Comparison of ENCODE assay signal across 22 cellular contexts in the genomic region with DNA sequence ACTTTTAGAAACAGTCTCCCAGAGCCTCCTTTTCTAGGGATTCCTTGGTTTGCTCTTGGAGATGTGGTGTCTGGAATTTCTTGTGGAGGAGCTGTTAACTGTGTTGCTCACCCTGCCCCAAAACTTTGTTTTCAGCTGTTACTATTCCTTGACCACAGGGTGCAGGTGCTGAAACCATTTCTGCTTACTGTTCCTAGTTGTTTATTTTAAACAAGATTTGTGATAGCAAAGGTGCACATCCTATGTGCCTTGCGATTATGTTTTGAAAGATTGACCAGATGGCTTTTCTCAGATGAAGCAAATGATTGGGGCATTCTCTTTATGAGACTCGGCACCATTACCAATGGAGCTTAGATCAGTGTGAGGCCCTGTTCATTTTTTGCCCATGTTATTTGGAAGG.
DNase-seq lines count a peak whose midpoint lies in the region; ATAC-seq and TF ChIP-seq lines count a peak whose summit lies in the region.
"Had no signal": no experiment of that assay in that cellular context is flagged by ENCODE, and none has a peak within 500 bp of the region (broad histone marks: within the 10 kb centered on the region; RNA-seq: fewer than 3 reads in every experiment).

No MANE protein-coding gene starts in this region.

- H3K27me3 Mint-ChIP-seq in activated T-cell treated with anti-CD3 and anti-CD28 coated beads, Interleukin-2, amount 50 U/mL, for 24 hours, result no peaks in the 10 kb centered on the region
- no peaks in the 10 kb centered on the region for H3K27me3 Mint-ChIP-seq in HFFc6 (ENCODE audit: insufficient read depth)
- H3K27me3 Mint-ChIP-seq: activated CD8-positive, alpha-beta memory T cell treated with anti-CD3 and anti-CD28 coated beads, Interleukin-2, amount 10 ng/mL, durations not matched to agents 7 days and 5 days; activated T-helper 17 cell treated with anti-CD3 and anti-CD28 coated beads, Interleukin-2, amount 50 U/mL, for 72 hours; B cell had no signal

- peak overlapping the region; percentile 5 for H2AFZ ChIP-seq in parathyroid adenoma

- H3K27ac Mint-ChIP-seq in activated T-cell treated with anti-CD3 and anti-CD28 coated beads, Interleukin-2, amount 50 U/mL, for 24 hours, result peak overlapping the region; percentile 48
- peak overlapping the region; percentile 35; the same call in 1 of the 2 replicates for H3K27ac Mint-ChIP-seq in HFFc6
- H3K27ac Mint-ChIP-seq: activated CD8-positive, alpha-beta memory T cell treated with anti-CD3 and anti-CD28 coated beads, Interleukin-2, amount 10 ng/mL, durations not matched to agents 7 days and 5 days; activated T-helper 17 cell treated with anti-CD3 and anti-CD28 coated beads, Interleukin-2, amount 50 U/mL, for 72 hours; B cell had no signal

- no peaks in the 10 kb centered on the region for H3K9me3 ChIP-seq in parathyroid adenoma (ENCODE audit: control insufficient read depth, low read length)
- H3K9me3 ChIP-seq: lower lobe of right lung, mucosa of descending colon, SK-N-SH, upper lobe of right lung had no signal

- peak overlapping the region; percentile 48 for H3K27ac ChIP-seq in parathyroid adenoma
- H3K27ac ChIP-seq: HL-60, lower lobe of right lung, upper lobe of right lung had no signal

- H3K4me1 Mint-ChIP-seq in activated T-cell treated with anti-CD3 and anti-CD28 coated beads, Interleukin-2, amount 50 U/mL, for 24 hours (ENCODE audit: low read depth), result peaks cover 11% of the 10 kb centered on the region
- peaks cover 23% of the 10 kb centered on the region for H3K4me1 Mint-ChIP-seq in HFFc6 (ENCODE audit: low read depth)
- H3K4me1 Mint-ChIP-seq: activated T-helper 17 cell treated with anti-CD3 and anti-CD28 coated beads, Interleukin-2, amount 50 U/mL, for 72 hours; B cell had no signal

- H3K4me1 ChIP-seq in parathyroid adenoma, result peaks cover 34% of the 10 kb centered on the region
- H3K4me1 ChIP-seq: lower lobe of right lung, upper lobe of right lung had no signal

- no peak for DNase-seq in activated T-cell treated with anti-CD3 and anti-CD28 coated beads, Interleukin-2, amount 50 U/mL, for 24 hours
- DNase-seq in activated T-cell treated with anti-CD3 and anti-CD28 coated beads, Interleukin-2, amount 50 U/mL, for 48 hours, result no peak
- DNase-seq in HFFc6 (no peak), LNCaP clone FGC (ENCODE audit: low read depth) (peak; percentile 85), NCI-H526 (lab: John Stamatoyannopoulos, UW) (no peak), inferior parietal cortex (ENCODE audit: extremely low spot score) (no peak)
- DNase-seq: 8988T; activated CD4-positive, alpha-beta T cell treated with anti-CD3 and anti-CD28 coated beads, Interleukin-2, amount 50 U/mL, for 1 hour; activated CD8-positive, alpha-beta memory T cell treated with anti-CD3 and anti-CD28 coated beads, Interleukin-2, amount 10 ng/mL, durations not matched to agents 7 days and 5 days; COR-L47; DMS79; lower lobe of right lung; mucosa of descending colon; NCI-H1092 treated with DMSO at 0.1 percent for 48 hours; NCI-H2029 treated with DMSO at 0.1 percent for 48 hours; SK-N-SH; upper lobe of right lung had no signal

- H3K9ac ChIP-seq in parathyroid adenoma, result no peak overlapping the region
- H3K9ac ChIP-seq: SK-N-SH had no signal

- peak overlapping the region; percentile 35 for H3K4me3 ChIP-seq in LNCaP clone FGC (ENCODE audit: low read depth, low read length)
- H3K4me3 ChIP-seq in parathyroid adenoma (ENCODE audit: low read depth, low read length), result no peak overlapping the region
- H3K4me3 ChIP-seq: lower lobe of right lung, mucosa of descending colon, upper lobe of right lung had no signal

- TF ChIP-seq CTCF in HFFc6 (IDR thresholded peaks at IDR 0.05) (no peak), LNCaP clone FGC (IDR thresholded peaks at IDR 0.05; ENCODE audit: control insufficient read depth, extremely low read depth, insufficient read depth) (no peak), parathyroid adenoma (IDR thresholded peaks at IDR 0.05) (no peak)

- ATAC-seq in activated CD4-positive, CD25-positive, alpha-beta regulatory T cell treated with anti-CD3 and anti-CD28 coated beads, Interleukin-2, amount 50 U/mL, for 24 hours, result no peak
- ATAC-seq: activated CD8-positive, alpha-beta memory T cell treated with anti-CD3 and anti-CD28 coated beads, Interleukin-2, amount 10 ng/mL, durations not matched to agents 7 days and 5 days; activated T-helper 17 cell treated with anti-CD3 and anti-CD28 coated beads, Interleukin-2, amount 50 U/mL, for 72 hours; lower lobe of right lung; mucosa of descending colon; upper lobe of right lung had no signal

- H3K36me3 ChIP-seq in parathyroid adenoma (ENCODE audit: control insufficient read depth, insufficient read depth, low read length), result no peaks in the 10 kb centered on the region

- H3K27me3 ChIP-seq in parathyroid adenoma (ENCODE audit: control insufficient read depth, insufficient read depth, low read length), result no peaks in the 10 kb centered on the region
- H3K27me3 ChIP-seq: upper lobe of right lung had no signal

- H3K4me2 ChIP-seq in parathyroid adenoma (ENCODE audit: low read length), result no peak overlapping the region
- H3K4me2 ChIP-seq: SK-N-SH had no signal

- H3K4me3 Mint-ChIP-seq in activated T-cell treated with anti-CD3 and anti-CD28 coated beads, Interleukin-2, amount 50 U/mL, for 24 hours, result no peak overlapping the region
- no peak overlapping the region for H3K4me3 Mint-ChIP-seq in HFFc6
- H3K4me3 Mint-ChIP-seq: activated CD8-positive, alpha-beta memory T cell treated with anti-CD3 and anti-CD28 coated beads, Interleukin-2, amount 10 ng/mL, durations not matched to agents 7 days and 5 days; activated T-helper 17 cell treated with anti-CD3 and anti-CD28 coated beads, Interleukin-2, amount 50 U/mL, for 72 hours; B cell had no signal

- H3K79me2 ChIP-seq in parathyroid adenoma, result peaks cover 4% of the 10 kb centered on the region

- peaks cover 70% of the 10 kb centered on the region for H3K36me3 Mint-ChIP-seq in activated T-cell treated with anti-CD3 and anti-CD28 coated beads, Interleukin-2, amount 50 U/mL, for 24 hours (ENCODE audit: low read depth)
- H3K36me3 Mint-ChIP-seq in HFFc6 (ENCODE audit: low read depth), result peaks cover 34% of the 10 kb centered on the region

- no peaks in the 10 kb centered on the region for H3K9me3 Mint-ChIP-seq in activated T-cell treated with anti-CD3 and anti-CD28 coated beads, Interleukin-2, amount 50 U/mL, for 24 hours
- no peaks in the 10 kb centered on the region for H3K9me3 Mint-ChIP-seq in HFFc6
- H3K9me3 Mint-ChIP-seq: activated T-helper 17 cell treated with anti-CD3 and anti-CD28 coated beads, Interleukin-2, amount 50 U/mL, for 72 hours had no signal
